Comparison of ENCODE assay signal across 1 cellular context in the genomic region with DNA sequence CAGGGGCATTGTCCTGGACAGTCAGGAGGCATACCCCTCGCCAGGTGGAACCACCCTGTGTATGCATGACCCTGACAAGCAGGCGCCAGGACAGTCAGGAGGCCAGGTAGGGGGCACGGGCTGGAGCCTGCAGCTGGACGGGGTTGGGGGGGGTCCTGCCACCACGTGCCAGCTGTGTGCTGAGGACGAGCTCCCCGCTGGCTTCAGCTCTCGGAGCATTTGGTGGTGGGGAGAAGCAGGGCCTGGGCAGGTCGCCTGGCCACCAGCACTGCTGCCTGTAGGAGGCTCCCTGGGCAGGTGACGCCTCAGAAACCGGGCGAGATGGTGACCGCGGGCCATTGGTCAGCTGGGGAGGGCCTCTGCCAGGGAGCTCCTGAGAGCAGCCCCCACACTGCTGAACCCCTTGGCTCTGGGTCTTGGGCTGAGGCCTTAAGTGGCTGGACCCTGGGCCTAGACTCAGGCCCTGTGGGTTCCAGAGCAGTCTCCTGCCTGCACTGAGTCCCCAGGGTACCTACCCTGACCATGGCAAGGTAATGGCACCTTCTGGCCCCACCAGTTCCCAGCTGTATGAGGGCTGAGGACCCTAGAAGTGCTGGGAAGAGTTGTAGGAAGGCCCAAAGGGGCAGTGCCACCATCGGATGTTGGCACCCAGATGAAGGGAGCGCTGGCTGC.
TF ChIP-seq lines count a peak whose summit lies in the region.

No MANE protein-coding gene starts in this region.

TF ChIP-seq in endothelial cell of umbilical vein, 7 proteins besides CTCF, POLR2A, EP300 and RAD21:
- TF ChIP-seq POLR2AphosphoS5 (IDR thresholded peaks at IDR 0.05; ENCODE audit: insufficient read depth, low read depth, low read length) (no peak), MAX (IDR thresholded peaks at IDR 0.05; ENCODE audit: insufficient read depth, insufficient read length) (no peak), GATA2 (IDR thresholded peaks at IDR 0.05; ENCODE audit: insufficient read depth, insufficient read length, low read depth, low read length) (no peak), EZH2 (IDR thresholded peaks at IDR 0.05; ENCODE audit: borderline replicate concordance, low read depth, low read length, severe bottlenecking) (no peak), JUN (IDR thresholded peaks at IDR 0.05; ENCODE audit: borderline replicate concordance, insufficient read depth, insufficient read length, low read depth) (no peak), FOS (IDR thresholded peaks at IDR 0.05; ENCODE audit: borderline replicate concordance, insufficient read depth, low read length) (no peak), MYC (IDR thresholded peaks at IDR 0.05; ENCODE audit: low read depth, low read length) (no peak)
